In genomic region chr11:64060861-64061444, GRCh38 we compare ENCODE assay signal across 9 cellular contexts. TPM values are rescaled to one million over a fixed set of nuclear protein-coding genes. Genes with fewer than 3 reads are reported as not detected.
A peak's percentile ranks its signal among the peaks of the same experiment; 100 is the strongest.
DNase-seq lines count a peak whose midpoint lies in the region; ATAC-seq and TF ChIP-seq lines count a peak whose summit lies in the region.
"Had no signal": no experiment of that assay in that cellular context is flagged by ENCODE, and none has a peak within 500 bp of the region (broad histone marks: within the 10 kb centered on the region; RNA-seq: fewer than 3 reads in every experiment).

No MANE protein-coding gene starts in this region.

- CTCF ChIA-PET in activated CD8-positive, alpha-beta T cell treated with anti-CD3 and anti-CD28 coated beads, Interleukin-2, amount 10 ng/mL, durations not matched to agents 7 days and 5 days (lab: Charles Lee), result interaction anchor here (1.3 kb wide), 1 partner anchor 60 kb away, joined by 4 read pairs; no protein-coding TSS in a partner anchor

- H3K36me3 ChIP-seq in endodermal cell (ENCODE audit: control insufficient read depth, insufficient read depth, low read length), result no peaks in the 10 kb centered on the region

- no peak overlapping the region for H3K9ac ChIP-seq in endodermal cell (ENCODE audit: extremely low read depth, low read length, poor library complexity, severe bottlenecking)
- H3K9ac ChIP-seq: KMS-11 had no signal

- H3K4me1 Mint-ChIP-seq in activated CD8-positive, alpha-beta T cell treated with anti-CD3 and anti-CD28 coated beads, Interleukin-2, amount 10 ng/mL, durations not matched to agents 7 days and 5 days (ENCODE audit: low read depth), result peaks cover 8% of the 10 kb centered on the region
- H3K4me1 Mint-ChIP-seq in endodermal cell, result peaks cover 6% of the 10 kb centered on the region
- peaks cover 6 to 7% of the 10 kb centered on the region in 2 donors for H3K4me1 Mint-ChIP-seq in natural killer cell

- POLR2A ChIA-PET in activated CD8-positive, alpha-beta T cell treated with anti-CD3 and anti-CD28 coated beads, Interleukin-2, amount 10 ng/mL, durations not matched to agents 7 days and 5 days (lab: Charles Lee), result no interaction called here

- TF ChIP-seq CTCF in endodermal cell (conservative IDR thresholded peaks at IDR 0.05) (no peak), natural killer cell (IDR thresholded peaks at IDR 0.05) (no peak)

- peak overlapping the region; percentile 61 for H3K4me3 Mint-ChIP-seq in activated CD8-positive, alpha-beta T cell treated with anti-CD3 and anti-CD28 coated beads, Interleukin-2, amount 10 ng/mL, durations not matched to agents 7 days and 5 days
- H3K4me3 Mint-ChIP-seq in endodermal cell, result peak overlapping the region; percentile 50
- peak overlapping the region; percentile 80 for H3K4me3 Mint-ChIP-seq in natural killer cell

- DNase-seq in DMS79 (lab: John Stamatoyannopoulos, UW), result peak; percentile 50
- peak; percentile 31 for DNase-seq in NCI-H1092 (lab: John Stamatoyannopoulos, UW)
- DNase-seq in activated CD8-positive, alpha-beta T cell treated with anti-CD3 and anti-CD28 coated beads, Interleukin-2, amount 10 ng/mL, durations not matched to agents 7 days and 5 days, result peak; percentile 67
- peak; percentile 90 for DNase-seq in endodermal cell
- peak; percentile 55 for DNase-seq in natural killer cell
- peak in 4 of 6 experiments; percentile 16 to 30 (median 22) for DNase-seq in stimulated activated naive CD4-positive, alpha-beta T cell (lab: John Stamatoyannopoulos, UW)
- DNase-seq in NOMO-1 (lab: John Stamatoyannopoulos, UW; ENCODE audit: unreplicated experiment in 2 of 2), result no peak
- DNase-seq in SHP77 treated with DMSO at 0.1 percent for 48 hours (lab: John Stamatoyannopoulos, UW), result no peak

- intact Hi-C loops in natural killer cell (cut with micrococcal nuclease), result no loop called here

- ATAC-seq in activated CD8-positive, alpha-beta T cell treated with anti-CD3 and anti-CD28 coated beads, Interleukin-2, amount 10 ng/mL, durations not matched to agents 7 days and 5 days, result peak; percentile 83
- peak; percentile 57 to 90 (median 88) for ATAC-seq in natural killer cell

- peaks cover 7% of the 10 kb centered on the region for H3K27me3 Mint-ChIP-seq in activated CD8-positive, alpha-beta T cell treated with anti-CD3 and anti-CD28 coated beads, Interleukin-2, amount 10 ng/mL, durations not matched to agents 7 days and 5 days (ENCODE audit: low read depth)
- peaks cover 63% of the 10 kb centered on the region for H3K27me3 Mint-ChIP-seq in endodermal cell (ENCODE audit: insufficient read depth)
- H3K27me3 Mint-ChIP-seq in natural killer cell (ENCODE audit: low read depth in 2 of 2), result peaks cover 6 to 20% of the 10 kb centered on the region in 2 donors

- peak overlapping the region; percentile 74 for H3K4me3 ChIP-seq in endodermal cell (ENCODE audit: low read length)

- H3K36me3 Mint-ChIP-seq in activated CD8-positive, alpha-beta T cell treated with anti-CD3 and anti-CD28 coated beads, Interleukin-2, amount 10 ng/mL, durations not matched to agents 7 days and 5 days (ENCODE audit: low read depth), result no peaks in the 10 kb centered on the region
- H3K36me3 Mint-ChIP-seq in endodermal cell (ENCODE audit: low read depth) (no peaks in the 10 kb centered on the region), natural killer cell (no peaks in the 10 kb centered on the region)

- no peak overlapping the region for H3K27ac Mint-ChIP-seq in activated CD8-positive, alpha-beta T cell treated with anti-CD3 and anti-CD28 coated beads, Interleukin-2, amount 10 ng/mL, durations not matched to agents 7 days and 5 days
- H3K27ac Mint-ChIP-seq in endodermal cell (no peak overlapping the region), natural killer cell (no peak overlapping the region)

- peaks cover 39% of the 10 kb centered on the region for H3K27me3 ChIP-seq in endodermal cell (ENCODE audit: control insufficient read depth, insufficient read depth, low read length, poor library complexity, severe bottlenecking)

- no peaks in the 10 kb centered on the region for H3K4me1 ChIP-seq in endodermal cell (ENCODE audit: control insufficient read depth, insufficient read depth, low read length)

- no peaks in the 10 kb centered on the region for H3K9me3 Mint-ChIP-seq in activated CD8-positive, alpha-beta T cell treated with anti-CD3 and anti-CD28 coated beads, Interleukin-2, amount 10 ng/mL, durations not matched to agents 7 days and 5 days (ENCODE audit: insufficient read depth)
- H3K9me3 Mint-ChIP-seq in endodermal cell (no peaks in the 10 kb centered on the region), natural killer cell (no peaks in the 10 kb centered on the region)

- H3K27ac ChIP-seq in endodermal cell (ENCODE audit: low read depth, low read length), result peak overlapping the region; percentile 63
- H3K27ac ChIP-seq: KMS-11 had no signal

- WGBS in endodermal cell (ENCODE audit: insufficient coverage in 1 of 2, insufficient read length in 1 of 2), 2 experiments, result 4 to 7% methylated on average over 17 to 42 of the region's 42 CpGs

- no peaks in the 10 kb centered on the region for H3K9me3 ChIP-seq in endodermal cell (ENCODE audit: control insufficient read depth, low read length)

RNA-seq across cellular contexts. Expression of gene FLRT1, which starts 25.2 kb away (rescaled TPM):
- total RNA-seq in activated CD8-positive, alpha-beta T cell treated with anti-CD3 and anti-CD28 coated beads, Interleukin-2, amount 10 ng/mL, durations not matched to agents 7 days and 5 days, result not detected
- total RNA-seq in endodermal cell (not detected), natural killer cell (not detected)
- 4.2 TPM for polyA plus RNA-seq in endodermal cell (2013, experiment 1 of 2)
- polyA plus RNA-seq in endodermal cell (2013, experiment 2 of 2), result 3.8 TPM

Comparison
In these comparisons a context has a peak if more than half of its experiments do, and no peak if none do; other contexts are left out.
1. DNase-seq: peak in DMS79 (single experiment), NCI-H1092 (single experiment), activated CD8-positive, alpha-beta T cell treated with anti-CD3 and anti-CD28 coated beads, Interleukin-2, amount 10 ng/mL, durations not matched to agents 7 days and 5 days (single experiment), endodermal cell (single experiment), natural killer cell (single experiment) and stimulated activated naive CD4-positive, alpha-beta T cell (4 of 6); none in NOMO-1 (0 of 2) and SHP77 treated with DMSO at 0.1 percent for 48 hours (single experiment).
2. Peak in every context shown above with its lines, with median percentiles within 50 percentile points of each other: H3K4me3 Mint-ChIP-seq.